9 cellular contexts compared by ENCODE assay signal in genomic region chr20:24102290-24102689, GRCh38.
DNase-seq lines count a peak whose midpoint lies in the region; ATAC-seq and TF ChIP-seq lines count a peak whose summit lies in the region.
"Had no signal": no experiment of that assay in that cellular context is flagged by ENCODE, and none has a peak within 500 bp of the region (broad histone marks: within the 10 kb centered on the region; RNA-seq: fewer than 3 reads in every experiment).

No MANE protein-coding gene starts in this region.

- H3K27ac Mint-ChIP-seq in activated T-helper 1 cell treated with anti-CD3 and anti-CD28 coated beads, Interleukin-12 subunit alpha, Interleukin-12 subunit beta, Interleukin-2, Interleukin-4 antibody, amounts not matched to agents 30 ng/mL and 10 ng/mL and 1 ng/mL, durations not matched to agents 14 hours and 24 hours and 36 hours = no peak overlapping the region
- H3K27ac Mint-ChIP-seq in natural killer cell = peak overlapping the region in 1 of 2 donors; percentile 34

- peak; percentile 61 for TF ChIP-seq CTCF in LNCAP (IDR thresholded peaks at IDR 0.05)
- peak; percentile 28 for TF ChIP-seq CTCF in natural killer cell (IDR thresholded peaks at IDR 0.05)
- TF ChIP-seq CTCF in RWPE1 (conservative IDR thresholded peaks at IDR 0.05; ENCODE audit: low read depth) = no peak

- H3K4me1 Mint-ChIP-seq in activated T-helper 1 cell treated with anti-CD3 and anti-CD28 coated beads, Interleukin-12 subunit alpha, Interleukin-12 subunit beta, Interleukin-2, Interleukin-4 antibody, amounts not matched to agents 30 ng/mL and 10 ng/mL and 1 ng/mL, durations not matched to agents 14 hours and 24 hours and 36 hours (ENCODE audit: low read depth) = peaks cover 21% of the 10 kb centered on the region
- H3K4me1 Mint-ChIP-seq in natural killer cell = peaks cover 23 to 27% of the 10 kb centered on the region in 2 donors

- DNase-seq in DMS53 (lab: John Stamatoyannopoulos, UW) (peak; percentile 34), DMS53 treated with DMSO at 0.1 percent for 48 hours (lab: John Stamatoyannopoulos, UW; ENCODE audit: unreplicated experiment) (no peak), natural killer cell (no peak), RWPE1 (ENCODE audit: low spot score) (no peak)
- DNase-seq in activated T-helper 1 cell treated with anti-CD3 and anti-CD28 coated beads, Interleukin-12 subunit alpha, Interleukin-12 subunit beta, Interleukin-2, Interleukin-4 antibody, amounts not matched to agents 30 ng/mL and 10 ng/mL and 1 ng/mL, durations not matched to agents 14 hours and 24 hours and 36 hours (ENCODE audit: low spot score) = peak; percentile 4
- DNase-seq: IMR-90 had no signal

- no peak overlapping the region for H3K4me3 Mint-ChIP-seq in activated T-helper 1 cell treated with anti-CD3 and anti-CD28 coated beads, Interleukin-12 subunit alpha, Interleukin-12 subunit beta, Interleukin-2, Interleukin-4 antibody, amounts not matched to agents 30 ng/mL and 10 ng/mL and 1 ng/mL, durations not matched to agents 14 hours and 24 hours and 36 hours
- no peak overlapping the region for H3K4me3 Mint-ChIP-seq in natural killer cell

- peaks cover 2% of the 10 kb centered on the region for H3K27me3 Mint-ChIP-seq in activated T-helper 1 cell treated with anti-CD3 and anti-CD28 coated beads, Interleukin-12 subunit alpha, Interleukin-12 subunit beta, Interleukin-2, Interleukin-4 antibody, amounts not matched to agents 30 ng/mL and 10 ng/mL and 1 ng/mL, durations not matched to agents 14 hours and 24 hours and 36 hours (ENCODE audit: insufficient read depth)
- H3K27me3 Mint-ChIP-seq in natural killer cell (ENCODE audit: low read depth in 2 of 2) = peaks cover 8 to 13% of the 10 kb centered on the region in 2 donors

- ATAC-seq in natural killer cell (peak in 2 of 3 donors; percentile 66 to 71), GM18498 (IDR thresholded peaks at IDR 0.05; ENCODE audit: unreplicated experiment) (no peak), HG03108 (IDR thresholded peaks at IDR 0.05; ENCODE audit: unreplicated experiment) (no peak)

- no peaks in the 10 kb centered on the region for H3K36me3 Mint-ChIP-seq in activated T-helper 1 cell treated with anti-CD3 and anti-CD28 coated beads, Interleukin-12 subunit alpha, Interleukin-12 subunit beta, Interleukin-2, Interleukin-4 antibody, amounts not matched to agents 30 ng/mL and 10 ng/mL and 1 ng/mL, durations not matched to agents 14 hours and 24 hours and 36 hours (ENCODE audit: low read depth)
- no peaks in the 10 kb centered on the region for H3K36me3 Mint-ChIP-seq in natural killer cell

- no peaks in the 10 kb centered on the region for H3K9me3 Mint-ChIP-seq in activated T-helper 1 cell treated with anti-CD3 and anti-CD28 coated beads, Interleukin-12 subunit alpha, Interleukin-12 subunit beta, Interleukin-2, Interleukin-4 antibody, amounts not matched to agents 30 ng/mL and 10 ng/mL and 1 ng/mL, durations not matched to agents 14 hours and 24 hours and 36 hours
- H3K9me3 Mint-ChIP-seq in natural killer cell = no peaks in the 10 kb centered on the region

- no peak overlapping the region for H3K27ac ChIP-seq in RWPE1

- CTCF ChIA-PET in RWPE1 (lab: Yijun Ruan, JAX) = interaction anchor here (0.6 kb wide), 1 partner anchor 27 kb away, joined by 5 read pairs; no protein-coding TSS in a partner anchor

- POLR2A ChIA-PET in RWPE1 (lab: Yijun Ruan, JAX; ENCODE audit: low non-redundant PET) = no interaction called here

- intact Hi-C loops in activated T-helper 1 cell treated with anti-CD3 and anti-CD28 coated beads, Interleukin-12 subunit alpha, Interleukin-12 subunit beta, Interleukin-2, Interleukin-4 antibody, amounts not matched to agents 30 ng/mL and 10 ng/mL and 1 ng/mL, durations not matched to agents 14 hours and 24 hours and 36 hours (cut with micrococcal nuclease) = loop anchor here (5.0 kb wide), 1 partner anchor 60 kb away; no protein-coding TSS in a partner anchor
- intact Hi-C loops in natural killer cell (cut with micrococcal nuclease) = no loop called here

Comparison
In these comparisons a context has a peak if more than half of its experiments do, and no peak if none do; other contexts are left out.
1. DNase-seq: peak in DMS53 (single experiment) and activated T-helper 1 cell treated with anti-CD3 and anti-CD28 coated beads, Interleukin-12 subunit alpha, Interleukin-12 subunit beta, Interleukin-2, Interleukin-4 antibody, amounts not matched to agents 30 ng/mL and 10 ng/mL and 1 ng/mL, durations not matched to agents 14 hours and 24 hours and 36 hours (single experiment); none in DMS53 treated with DMSO at 0.1 percent for 48 hours (single experiment), natural killer cell (single experiment) and RWPE1 (single experiment).
2. ATAC-seq: peak in natural killer cell (2 of 3); none in GM18498 (single experiment) and HG03108 (single experiment).